Comparison of ENCODE assay signal across 1 cellular context in genomic region chr11:10050561-10050960, GRCh38.
A peak's percentile ranks its signal among the peaks of the same experiment; 100 is the strongest.
TF ChIP-seq lines count a peak whose summit lies in the region.

No MANE protein-coding gene starts in this region.

TF ChIP-seq in HepG2, 621 proteins besides CTCF, POLR2A, EP300 and RAD21 (continued from another document and continues in another):
- TF ChIP-seq, protein P1, sequence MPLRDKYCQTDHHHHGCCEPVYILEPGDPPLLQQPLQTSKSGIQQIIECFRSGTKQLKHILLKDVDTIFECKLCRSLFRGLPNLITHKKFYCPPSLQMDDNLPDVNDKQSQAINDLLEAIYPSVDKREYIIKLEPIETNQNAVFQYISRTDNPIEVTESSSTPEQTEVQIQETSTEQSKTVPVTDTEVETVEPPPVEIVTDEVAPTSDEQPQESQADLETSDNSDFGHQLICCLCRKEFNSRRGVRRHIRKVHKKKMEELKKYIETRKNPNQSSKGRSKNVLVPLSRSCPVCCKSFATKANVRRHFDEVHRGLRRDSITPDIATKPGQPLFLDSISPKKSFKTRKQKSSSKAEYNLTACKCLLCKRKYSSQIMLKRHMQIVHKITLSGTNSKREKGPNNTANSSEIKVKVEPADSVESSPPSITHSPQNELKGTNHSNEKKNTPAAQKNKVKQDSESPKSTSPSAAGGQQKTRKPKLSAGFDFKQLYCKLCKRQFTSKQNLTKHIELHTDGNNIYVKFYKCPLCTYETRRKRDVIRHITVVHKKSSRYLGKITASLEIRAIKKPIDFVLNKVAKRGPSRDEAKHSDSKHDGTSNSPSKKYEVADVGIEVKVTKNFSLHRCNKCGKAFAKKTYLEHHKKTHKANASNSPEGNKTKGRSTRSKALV (CRISPR knock-in tag; IDR thresholded peaks at IDR 0.05) = no peak
- peak; percentile 96 for TF ChIP-seq ISL2 (CRISPR knock-in tag; IDR thresholded peaks at IDR 0.05)
- TF ChIP-seq SP5 (CRISPR knock-in tag; IDR thresholded peaks at IDR 0.05; ENCODE audit: borderline replicate concordance, low read depth) = no peak
- TF ChIP-seq ZNF138 (CRISPR knock-in tag; IDR thresholded peaks at IDR 0.05; ENCODE audit: low read depth) = no peak
- TF ChIP-seq NR2F2 (IDR thresholded peaks at IDR 0.05; ENCODE audit: borderline replicate concordance, low read depth) = no peak
- peak; percentile 80; the same call in 1 of the 2 replicates for TF ChIP-seq FOXK1 (CRISPR knock-in tag; IDR thresholded peaks at IDR 0.05; ENCODE audit: borderline replicate concordance, low read depth)
- TF ChIP-seq ARID3A (IDR thresholded peaks at IDR 0.05; ENCODE audit: low read depth, low read length) = peak; percentile 95
- TF ChIP-seq HNF4A (CRISPR knock-in tag; IDR thresholded peaks at IDR 0.05) = peak; percentile 61
- TF ChIP-seq FOXM1 (CRISPR knock-in tag; IDR thresholded peaks at IDR 0.05) = no peak
- TF ChIP-seq EHMT2 (IDR thresholded peaks at IDR 0.05; ENCODE audit: borderline replicate concordance, low read depth, low read length) = peak; percentile 54; the same call in 1 of the 2 replicates
- TF ChIP-seq CHD4 (IDR thresholded peaks at IDR 0.05; ENCODE audit: borderline replicate concordance, low read length) = peak; percentile 33; the same call in 1 of the 2 replicates
- no peak for TF ChIP-seq SRSF4 (IDR thresholded peaks at IDR 0.05; ENCODE audit: low read depth, low read length, poor library complexity, severe bottlenecking)
- TF ChIP-seq, protein P2, sequence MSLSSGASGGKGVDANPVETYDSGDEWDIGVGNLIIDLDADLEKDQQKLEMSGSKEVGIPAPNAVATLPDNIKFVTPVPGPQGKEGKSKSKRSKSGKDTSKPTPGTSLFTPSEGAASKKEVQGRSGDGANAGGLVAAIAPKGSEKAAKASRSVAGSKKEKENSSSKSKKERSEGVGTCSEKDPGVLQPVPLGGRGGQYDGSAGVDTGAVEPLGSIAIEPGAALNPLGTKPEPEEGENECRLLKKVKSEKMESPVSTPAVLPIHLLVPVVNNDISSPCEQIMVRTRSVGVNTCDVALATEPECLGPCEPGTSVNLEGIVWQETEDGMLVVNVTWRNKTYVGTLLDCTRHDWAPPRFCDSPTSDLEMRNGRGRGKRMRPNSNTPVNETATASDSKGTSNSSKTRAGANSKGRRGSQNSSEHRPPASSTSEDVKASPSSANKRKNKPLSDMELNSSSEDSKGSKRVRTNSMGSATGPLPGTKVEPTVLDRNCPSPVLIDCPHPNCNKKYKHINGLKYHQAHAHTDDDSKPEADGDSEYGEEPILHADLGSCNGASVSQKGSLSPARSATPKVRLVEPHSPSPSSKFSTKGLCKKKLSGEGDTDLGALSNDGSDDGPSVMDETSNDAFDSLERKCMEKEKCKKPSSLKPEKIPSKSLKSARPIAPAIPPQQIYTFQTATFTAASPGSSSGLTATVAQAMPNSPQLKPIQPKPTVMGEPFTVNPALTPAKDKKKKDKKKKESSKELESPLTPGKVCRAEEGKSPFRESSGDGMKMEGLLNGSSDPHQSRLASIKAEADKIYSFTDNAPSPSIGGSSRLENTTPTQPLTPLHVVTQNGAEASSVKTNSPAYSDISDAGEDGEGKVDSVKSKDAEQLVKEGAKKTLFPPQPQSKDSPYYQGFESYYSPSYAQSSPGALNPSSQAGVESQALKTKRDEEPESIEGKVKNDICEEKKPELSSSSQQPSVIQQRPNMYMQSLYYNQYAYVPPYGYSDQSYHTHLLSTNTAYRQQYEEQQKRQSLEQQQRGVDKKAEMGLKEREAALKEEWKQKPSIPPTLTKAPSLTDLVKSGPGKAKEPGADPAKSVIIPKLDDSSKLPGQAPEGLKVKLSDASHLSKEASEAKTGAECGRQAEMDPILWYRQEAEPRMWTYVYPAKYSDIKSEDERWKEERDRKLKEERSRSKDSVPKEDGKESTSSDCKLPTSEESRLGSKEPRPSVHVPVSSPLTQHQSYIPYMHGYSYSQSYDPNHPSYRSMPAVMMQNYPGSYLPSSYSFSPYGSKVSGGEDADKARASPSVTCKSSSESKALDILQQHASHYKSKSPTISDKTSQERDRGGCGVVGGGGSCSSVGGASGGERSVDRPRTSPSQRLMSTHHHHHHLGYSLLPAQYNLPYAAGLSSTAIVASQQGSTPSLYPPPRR (CRISPR knock-in tag; IDR thresholded peaks at IDR 0.05; ENCODE audit: borderline replicate concordance) = peak; percentile 50; the same call in 1 of the 2 replicates
- TF ChIP-seq NCOA2 (CRISPR knock-in tag; IDR thresholded peaks at IDR 0.05) = peak; percentile 88
- TF ChIP-seq ATF2 (CRISPR knock-in tag; IDR thresholded peaks at IDR 0.05) = peak; percentile 74; the same call in 1 of the 2 replicates
- TF ChIP-seq, protein P3, sequence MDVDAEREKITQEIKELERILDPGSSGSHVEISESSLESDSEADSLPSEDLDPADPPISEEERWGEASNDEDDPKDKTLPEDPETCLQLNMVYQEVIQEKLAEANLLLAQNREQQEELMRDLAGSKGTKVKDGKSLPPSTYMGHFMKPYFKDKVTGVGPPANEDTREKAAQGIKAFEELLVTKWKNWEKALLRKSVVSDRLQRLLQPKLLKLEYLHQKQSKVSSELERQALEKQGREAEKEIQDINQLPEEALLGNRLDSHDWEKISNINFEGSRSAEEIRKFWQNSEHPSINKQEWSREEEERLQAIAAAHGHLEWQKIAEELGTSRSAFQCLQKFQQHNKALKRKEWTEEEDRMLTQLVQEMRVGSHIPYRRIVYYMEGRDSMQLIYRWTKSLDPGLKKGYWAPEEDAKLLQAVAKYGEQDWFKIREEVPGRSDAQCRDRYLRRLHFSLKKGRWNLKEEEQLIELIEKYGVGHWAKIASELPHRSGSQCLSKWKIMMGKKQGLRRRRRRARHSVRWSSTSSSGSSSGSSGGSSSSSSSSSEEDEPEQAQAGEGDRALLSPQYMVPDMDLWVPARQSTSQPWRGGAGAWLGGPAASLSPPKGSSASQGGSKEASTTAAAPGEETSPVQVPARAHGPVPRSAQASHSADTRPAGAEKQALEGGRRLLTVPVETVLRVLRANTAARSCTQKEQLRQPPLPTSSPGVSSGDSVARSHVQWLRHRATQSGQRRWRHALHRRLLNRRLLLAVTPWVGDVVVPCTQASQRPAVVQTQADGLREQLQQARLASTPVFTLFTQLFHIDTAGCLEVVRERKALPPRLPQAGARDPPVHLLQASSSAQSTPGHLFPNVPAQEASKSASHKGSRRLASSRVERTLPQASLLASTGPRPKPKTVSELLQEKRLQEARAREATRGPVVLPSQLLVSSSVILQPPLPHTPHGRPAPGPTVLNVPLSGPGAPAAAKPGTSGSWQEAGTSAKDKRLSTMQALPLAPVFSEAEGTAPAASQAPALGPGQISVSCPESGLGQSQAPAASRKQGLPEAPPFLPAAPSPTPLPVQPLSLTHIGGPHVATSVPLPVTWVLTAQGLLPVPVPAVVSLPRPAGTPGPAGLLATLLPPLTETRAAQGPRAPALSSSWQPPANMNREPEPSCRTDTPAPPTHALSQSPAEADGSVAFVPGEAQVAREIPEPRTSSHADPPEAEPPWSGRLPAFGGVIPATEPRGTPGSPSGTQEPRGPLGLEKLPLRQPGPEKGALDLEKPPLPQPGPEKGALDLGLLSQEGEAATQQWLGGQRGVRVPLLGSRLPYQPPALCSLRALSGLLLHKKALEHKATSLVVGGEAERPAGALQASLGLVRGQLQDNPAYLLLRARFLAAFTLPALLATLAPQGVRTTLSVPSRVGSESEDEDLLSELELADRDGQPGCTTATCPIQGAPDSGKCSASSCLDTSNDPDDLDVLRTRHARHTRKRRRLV (CRISPR knock-in tag; IDR thresholded peaks at IDR 0.05) = no peak
- TF ChIP-seq TAF1 (CRISPR knock-in tag; IDR thresholded peaks at IDR 0.05) = no peak
- TF ChIP-seq PPARG (CRISPR knock-in tag; conservative IDR thresholded peaks at IDR 0.05) = peak; percentile 93
- TF ChIP-seq, protein P4, sequence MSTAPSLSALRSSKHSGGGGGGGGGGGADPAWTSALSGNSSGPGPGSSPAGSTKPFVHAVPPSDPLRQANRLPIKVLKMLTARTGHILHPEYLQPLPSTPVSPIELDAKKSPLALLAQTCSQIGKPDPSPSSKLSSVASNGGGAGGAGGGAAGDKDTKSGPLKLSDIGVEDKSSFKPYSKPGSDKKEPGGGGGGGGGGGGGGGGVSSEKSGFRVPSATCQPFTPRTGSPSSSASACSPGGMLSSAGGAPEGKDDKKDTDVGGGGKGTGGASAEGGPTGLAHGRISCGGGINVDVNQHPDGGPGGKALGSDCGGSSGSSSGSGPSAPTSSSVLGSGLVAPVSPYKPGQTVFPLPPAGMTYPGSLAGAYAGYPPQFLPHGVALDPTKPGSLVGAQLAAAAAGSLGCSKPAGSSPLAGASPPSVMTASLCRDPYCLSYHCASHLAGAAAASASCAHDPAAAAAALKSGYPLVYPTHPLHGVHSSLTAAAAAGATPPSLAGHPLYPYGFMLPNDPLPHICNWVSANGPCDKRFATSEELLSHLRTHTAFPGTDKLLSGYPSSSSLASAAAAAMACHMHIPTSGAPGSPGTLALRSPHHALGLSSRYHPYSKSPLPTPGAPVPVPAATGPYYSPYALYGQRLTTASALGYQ (CRISPR knock-in tag; IDR thresholded peaks at IDR 0.05) = 0 out of 2 replicates have a peak, but pooled peaks have one; percentile 42
- peak; percentile 65; the same call in 1 of the 2 replicates for TF ChIP-seq ERF (CRISPR knock-in tag; IDR thresholded peaks at IDR 0.05)
- peak; percentile 55 for TF ChIP-seq TEAD3 (CRISPR knock-in tag; optimal IDR thresholded peaks at IDR 0.05; ENCODE audit: borderline replicate concordance)
- no peak for TF ChIP-seq ZSCAN29 (CRISPR knock-in tag; conservative IDR thresholded peaks at IDR 0.05)
- TF ChIP-seq ATAD3A (CRISPR knock-in tag; IDR thresholded peaks at IDR 0.05) = no peak
- TF ChIP-seq ZNF792 (CRISPR knock-in tag; IDR thresholded peaks at IDR 0.05) = 0 out of 2 replicates have a peak, but pooled peaks have one; percentile 33
- TF ChIP-seq, protein P5, sequence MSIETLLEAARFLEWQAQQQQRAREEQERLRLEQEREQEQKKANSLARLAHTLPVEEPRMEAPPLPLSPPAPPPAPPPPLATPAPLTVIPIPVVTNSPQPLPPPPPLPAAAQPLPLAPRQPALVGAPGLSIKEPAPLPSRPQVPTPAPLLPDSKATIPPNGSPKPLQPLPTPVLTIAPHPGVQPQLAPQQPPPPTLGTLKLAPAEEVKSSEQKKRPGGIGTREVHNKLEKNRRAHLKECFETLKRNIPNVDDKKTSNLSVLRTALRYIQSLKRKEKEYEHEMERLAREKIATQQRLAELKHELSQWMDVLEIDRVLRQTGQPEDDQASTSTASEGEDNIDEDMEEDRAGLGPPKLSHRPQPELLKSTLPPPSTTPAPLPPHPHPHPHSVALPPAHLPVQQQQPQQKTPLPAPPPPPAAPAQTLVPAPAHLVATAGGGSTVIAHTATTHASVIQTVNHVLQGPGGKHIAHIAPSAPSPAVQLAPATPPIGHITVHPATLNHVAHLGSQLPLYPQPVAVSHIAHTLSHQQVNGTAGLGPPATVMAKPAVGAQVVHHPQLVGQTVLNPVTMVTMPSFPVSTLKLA (IDR thresholded peaks at IDR 0.05) = no peak
- TF ChIP-seq GZF1 (CRISPR knock-in tag; IDR thresholded peaks at IDR 0.05) = no peak
- no peak for TF ChIP-seq ZBTB34 (CRISPR knock-in tag; IDR thresholded peaks at IDR 0.05)
- peak; percentile 85; the same call in 1 of the 2 replicates for TF ChIP-seq MIXL1 (CRISPR knock-in tag; IDR thresholded peaks at IDR 0.05)
- no peak for TF ChIP-seq PHF20 (CRISPR knock-in tag; IDR thresholded peaks at IDR 0.05)
- no peak for TF ChIP-seq CENPBD1 (CRISPR knock-in tag; IDR thresholded peaks at IDR 0.05; ENCODE audit: borderline replicate concordance, low read depth)
- TF ChIP-seq HMG20A (CRISPR knock-in tag; IDR thresholded peaks at IDR 0.05; ENCODE audit: borderline replicate concordance) = peak; percentile 91; the same call in 1 of the 2 replicates
- no peak for TF ChIP-seq ZNF10 (CRISPR knock-in tag; IDR thresholded peaks at IDR 0.05; ENCODE audit: borderline replicate concordance, low read depth)
- TF ChIP-seq CEBPG (CRISPR knock-in tag; IDR thresholded peaks at IDR 0.05) = peak; percentile 94
- TF ChIP-seq CCDC6 (CRISPR knock-in tag; IDR thresholded peaks at IDR 0.05) = no peak
- peak; percentile 36 for TF ChIP-seq ASH2L (IDR thresholded peaks at IDR 0.05; ENCODE audit: insufficient read length, low read depth, low read length)
- TF ChIP-seq ZNF790 (CRISPR knock-in tag; IDR thresholded peaks at IDR 0.05; ENCODE audit: borderline replicate concordance) = no peak
- no peak for TF ChIP-seq MTERF4 (CRISPR knock-in tag; IDR thresholded peaks at IDR 0.05)
